ENCODE assay signal across 8 cellular contexts in genomic region chr3:57951106-57951882, GRCh38. TPM values are rescaled to one million over a fixed set of nuclear protein-coding genes. Genes with fewer than 3 reads are reported as not detected.
A peak's percentile ranks its signal among the peaks of the same experiment; 100 is the strongest.
DNase-seq lines count a peak whose midpoint lies in the region; ATAC-seq and TF ChIP-seq lines count a peak whose summit lies in the region.

No MANE protein-coding gene starts in this region.

- H3K9me3 ChIP-seq in ascending aorta = no peaks in the 10 kb centered on the region
- no peaks in the 10 kb centered on the region for H3K9me3 ChIP-seq in skeletal muscle satellite cell (replicated peaks; ENCODE audit: low read length)

- H3K4me1 ChIP-seq in ascending aorta = peaks cover 6 to 29% of the 10 kb centered on the region in 2 donors
- H3K4me1 ChIP-seq in skeletal muscle satellite cell (ENCODE audit: control insufficient read depth, insufficient read depth, low read length) = peaks cover 32% of the 10 kb centered on the region

- H3K4me3 ChIP-seq in ascending aorta (peak overlapping the region in 1 of 2 donors; percentile 19), skeletal muscle satellite cell (ENCODE audit: low read length) (peak overlapping the region; percentile 8)

- TF ChIP-seq CTCF in ascending aorta (IDR thresholded peaks at IDR 0.05) = no peak

- peak; percentile 13 for DNase-seq in stimulated activated CD4-positive, alpha-beta T cell treated with anti-CD3 and anti-CD28 coated beads, Interleukin-1b, Interleukin-23, amount 100 ng/mL, for 48 hours
- no peak for DNase-seq in stimulated activated CD4-positive, alpha-beta T cell treated with anti-CD3 and anti-CD28 coated beads, Interleukin-4, amount 100 ng/mL, for 1 hour
- DNase-seq in ascending aorta (ENCODE audit: low spot score in 2 of 2) (peak; percentile 74 to 90), hypothalamus (lab: John Stamatoyannopoulos, UW) (peak in 26 of 51 donors; percentile 6 to 57 (median 31)), NCI-H748 treated with DMSO at 0.1 percent for 48 hours (lab: John Stamatoyannopoulos, UW) (no peak), activated gamma-delta T cell (lab: John Stamatoyannopoulos, UW) (no peak)

- H3K27me3 ChIP-seq in ascending aorta (no peaks in the 10 kb centered on the region), skeletal muscle satellite cell (ENCODE audit: control insufficient read depth, insufficient read depth, low read length) (no peaks in the 10 kb centered on the region)

- peak overlapping the region; percentile 51 for H3K4me2 ChIP-seq in skeletal muscle satellite cell (ENCODE audit: low read length)

- peak overlapping the region; percentile 93 to 97 for H3K27ac ChIP-seq in ascending aorta

- intact Hi-C loops in ascending aorta (cut with DNase I) = loop anchor here (5.0 kb wide), 2 partner anchors 34 to 56 kb away; partner anchors contain the start of gene FLNB

- H3K36me3 ChIP-seq in ascending aorta = no peaks in the 10 kb centered on the region
- no peaks in the 10 kb centered on the region for H3K36me3 ChIP-seq in skeletal muscle satellite cell (ENCODE audit: insufficient read depth, low read length)

- H3K9ac ChIP-seq in skeletal muscle satellite cell (ENCODE audit: low read depth, low read length) = peak overlapping the region; percentile 65

- ATAC-seq in HG02981 (IDR thresholded peaks at IDR 0.05; ENCODE audit: unreplicated experiment) = no peak

RNA-seq across cellular contexts. Expression of gene FLNB, which starts 56.9 kb away (rescaled TPM):
- 144 TPM for total RNA-seq in ascending aorta
- total RNA-seq in skeletal muscle satellite cell (2012; rRNA removed) = 79.3 and 86.2 TPM in 2 replicates

Comparison
In these comparisons a context has a peak if more than half of its experiments do, and no peak if none do; other contexts are left out.
1. DNase-seq: peak in stimulated activated CD4-positive, alpha-beta T cell treated with anti-CD3 and anti-CD28 coated beads, Interleukin-1b, Interleukin-23, amount 100 ng/mL, for 48 hours (single experiment), ascending aorta (2 of 2) and hypothalamus (26 of 51); none in stimulated activated CD4-positive, alpha-beta T cell treated with anti-CD3 and anti-CD28 coated beads, Interleukin-4, amount 100 ng/mL, for 1 hour (single experiment), NCI-H748 treated with DMSO at 0.1 percent for 48 hours (single experiment) and activated gamma-delta T cell (single experiment).